Comparison of ENCODE assay signal across 11 cellular contexts in genomic region chr3:4823986-4824947, GRCh38.
A peak's percentile ranks its signal among the peaks of the same experiment; 100 is the strongest.
DNase-seq lines count a peak whose midpoint lies in the region; ATAC-seq, FAIRE-seq and TF ChIP-seq lines count a peak whose summit lies in the region.
"Had no signal": no experiment of that assay in that cellular context is flagged by ENCODE, and none has a peak within 500 bp of the region (broad histone marks: within the 10 kb centered on the region; RNA-seq: fewer than 3 reads in every experiment).

No MANE protein-coding gene starts in this region.

- peaks cover 0 to 8% of the 10 kb centered on the region in 2 experiments; a peak in 1 of 3 replicates for H3K36me3 ChIP-seq in HEK293 (ENCODE audit: control insufficient read depth in 2 of 2, insufficient read depth in 1 of 2, low read length in 2 of 2)
- H3K36me3 ChIP-seq in body of pancreas (replicated peaks in 1 of 2; ENCODE audit: insufficient read depth in 1 of 2, low read depth in 2 of 2) = no peaks in the 10 kb centered on the region
- no peaks in the 10 kb centered on the region for H3K36me3 ChIP-seq in H7 (replicated peaks; ENCODE audit: control insufficient read depth, insufficient read depth, low read length)

- H3K27ac ChIP-seq in A549 (peak overlapping the region; percentile 82 to 87), HEK293 (ENCODE audit: extremely low read depth, low read depth, low read length) (no peak overlapping the region), body of pancreas (peak overlapping the region in 3 of 4 donors; percentile 74 to 82 (median 78)), caudate nucleus (ENCODE audit: low read depth, low read length) (no peak overlapping the region)
- H3K27ac ChIP-seq: BLaER1 had no signal

- H3K36me3 Mint-ChIP-seq in natural killer cell treated with Interleukin-12 subunit alpha and Interleukin-12 subunit beta and Interleukin-15 and Interleukin-18, amount 100 ng/mL, for 72 hours = peaks cover 43% of the 10 kb centered on the region

- H3K9me3 Mint-ChIP-seq in natural killer cell treated with Interleukin-12 subunit alpha and Interleukin-12 subunit beta and Interleukin-15 and Interleukin-18, amount 100 ng/mL, for 72 hours = peaks cover 3% of the 10 kb centered on the region
- H3K9me3 Mint-ChIP-seq: endodermal cell had no signal

- TF ChIP-seq RAD21 in A549 (conservative IDR thresholded peaks at IDR 0.05 in 1 of 2, IDR thresholded peaks at IDR 0.05 in 1 of 2) = no peak

- TF ChIP-seq EP300 in A549 (IDR thresholded peaks at IDR 0.05) = no peak

- peak overlapping the region; percentile 73 for H3K4me2 ChIP-seq in A549
- H3K4me2 ChIP-seq: BLaER1 had no signal

- ATAC-seq in A549 = peak; percentile 17 to 39; a peak in 3 of 6 replicates
- no peak for ATAC-seq in body of pancreas
- ATAC-seq in natural killer cell treated with Interleukin-12 subunit alpha and Interleukin-12 subunit beta and Interleukin-15 and Interleukin-18, amount 100 ng/mL, for 72 hours = no peak
- ATAC-seq in HG03460 (IDR thresholded peaks at IDR 0.05; ENCODE audit: unreplicated experiment) = no peak

- CTCF ChIA-PET in A549 (lab: Yijun Ruan, JAX) = interaction anchor here (0.8 to 2.6 kb wide), 9 partner anchors 9 to 202 kb away, joined by 3 to 8 read pairs (median 6); partner anchors contain the start of gene BHLHE40
- CTCF ChIA-PET in HEK293 (lab: Yijun Ruan, JAX) = interaction anchor here (0.8 kb wide), 2 partner anchors 27 to 112 kb away, joined by 3 read pairs; no protein-coding TSS in a partner anchor

- H3K27me3 ChIP-seq in body of pancreas = no peaks in the 10 kb centered on the region
- H3K27me3 ChIP-seq in H7 (ENCODE audit: control insufficient read depth, insufficient read depth, low read length) = no peaks in the 10 kb centered on the region

- 79% methylated on average over 26 of the region's 26 CpGs for WGBS in A549 (ENCODE audit: missing lambda C conversion rate)
- 93 to 96% methylated on average over 26 of the region's 26 CpGs for WGBS in body of pancreas, 2 donors

- POLR2A ChIA-PET in A549 (lab: Yijun Ruan, JAX) = interaction anchor here (1.2 kb wide), 2 partner anchors 155 to 160 kb away, joined by 4 to 6 read pairs; partner anchors contain the start of gene BHLHE40
- POLR2A ChIA-PET in HEK293 (lab: Yijun Ruan, JAX) = interaction anchor here (1.4 to 1.6 kb wide), 3 partner anchors 11 to 159 kb away, joined by 3 to 6 read pairs (median 4); partner anchors contain the start of gene BHLHE40

- H3K4me3 ChIP-seq in A549 (no peak overlapping the region), HEK293 (ENCODE audit: low read depth, low read length) (no peak overlapping the region), body of pancreas (no peak overlapping the region), H7 (ENCODE audit: insufficient read depth, low read depth, low read length) (no peak overlapping the region)
- H3K4me3 ChIP-seq: BLaER1 had no signal

- H3K4me1 ChIP-seq in A549 (peaks cover 60% of the 10 kb centered on the region), HEK293 (ENCODE audit: control insufficient read depth, insufficient read depth, low read length) (peaks cover 3% of the 10 kb centered on the region), body of pancreas (peaks cover 24% of the 10 kb centered on the region)

- H3K9me3 ChIP-seq in A549 = no peaks in the 10 kb centered on the region
- no peaks in the 10 kb centered on the region for H3K9me3 ChIP-seq in HEK293 (ENCODE audit: control insufficient read depth, insufficient read depth, low read depth, low read length)
- no peaks in the 10 kb centered on the region for H3K9me3 ChIP-seq in body of pancreas
- H3K9me3 ChIP-seq: BLaER1 had no signal

- peak overlapping the region; percentile 92 to 100 for H3K27ac Mint-ChIP-seq in natural killer cell treated with Interleukin-12 subunit alpha and Interleukin-12 subunit beta and Interleukin-15 and Interleukin-18, amount 100 ng/mL, for 72 hours
- H3K27ac Mint-ChIP-seq: endodermal cell had no signal

- TF ChIP-seq POLR2A in A549 (IDR thresholded peaks at IDR 0.05; ENCODE audit: low read length) = no peak
- TF ChIP-seq POLR2A in body of pancreas (IDR thresholded peaks at IDR 0.05) = no peak

- no peak for TF ChIP-seq CTCF in A549 (IDR thresholded peaks at IDR 0.05)
- TF ChIP-seq CTCF in HEK293 (tag by site-specific recombination; IDR thresholded peaks at IDR 0.05) = no peak
- TF ChIP-seq CTCF in body of pancreas (IDR thresholded peaks at IDR 0.05) = no peak

- DNase-seq in A549 (ENCODE audit: low read depth in 1 of 2, low spot score in 1 of 2) = peak in 1 of 2 experiments; percentile 48
- no peak for DNase-seq in body of pancreas
- DNase-seq in natural killer cell treated with Interleukin-12 subunit alpha and Interleukin-12 subunit beta and Interleukin-15 and Interleukin-18, amount 100 ng/mL, for 72 hours (ENCODE audit: low spot score) = no peak
- DNase-seq in H7 = no peak
- DNase-seq in DMS153 (lab: John Stamatoyannopoulos, UW) = no peak
- DNase-seq in caudate nucleus (lab: John Stamatoyannopoulos, UW) = no peak
- DNase-seq: endodermal cell, NCI-H1930 had no signal

- intact Hi-C loops in body of pancreas (cut with DNase I) = no loop called here

- peak overlapping the region; percentile 84 for H3K4me3 Mint-ChIP-seq in natural killer cell treated with Interleukin-12 subunit alpha and Interleukin-12 subunit beta and Interleukin-15 and Interleukin-18, amount 100 ng/mL, for 72 hours
- H3K4me3 Mint-ChIP-seq: endodermal cell had no signal

- no peak for FAIRE-seq in A549 (lab: Jason Lieb, UNC)

- peaks cover 83 to 88% of the 10 kb centered on the region in 2 donors for H3K4me1 Mint-ChIP-seq in natural killer cell treated with Interleukin-12 subunit alpha and Interleukin-12 subunit beta and Interleukin-15 and Interleukin-18, amount 100 ng/mL, for 72 hours (ENCODE audit: low read depth in 2 of 2)

- H3K27me3 Mint-ChIP-seq in natural killer cell treated with Interleukin-12 subunit alpha and Interleukin-12 subunit beta and Interleukin-15 and Interleukin-18, amount 100 ng/mL, for 72 hours = no peaks in the 10 kb centered on the region

TF ChIP-seq in A549, 52 proteins besides CTCF, POLR2A, EP300 and RAD21:
- no peak for TF ChIP-seq RARB (CRISPR knock-in tag; IDR thresholded peaks at IDR 0.05)
- TF ChIP-seq MAFK (IDR thresholded peaks at IDR 0.05; ENCODE audit: partially characterized antibody) = no peak
- TF ChIP-seq TFCP2L1 (CRISPR knock-in tag; IDR thresholded peaks at IDR 0.05) = no peak
- no peak for TF ChIP-seq MYC (IDR thresholded peaks at IDR 0.05; ENCODE audit: borderline replicate concordance, low read length)
- no peak for TF ChIP-seq RCOR1 (IDR thresholded peaks at IDR 0.05; ENCODE audit: low read depth, low read length)

TF ChIP-seq in HEK293, 187 proteins besides CTCF, POLR2A, EP300 and RAD21 (continues in another document):
- TF ChIP-seq ZNF10 (tag by site-specific recombination; IDR thresholded peaks at IDR 0.05) (peak; percentile 41; the same call in 1 of the 2 replicates), ZNF629 (tag by site-specific recombination; IDR thresholded peaks at IDR 0.05) (peak; percentile 44; the same call in 1 of the 2 replicates), ZBTB6 (tag by site-specific recombination; IDR thresholded peaks at IDR 0.05) (peak; percentile 88), ZNF600 (tag by site-specific recombination; IDR thresholded peaks at IDR 0.05) (peak; percentile 89), ZNF394 (tag by site-specific recombination; IDR thresholded peaks at IDR 0.05; ENCODE audit: borderline replicate concordance) (no peak), PRDM10 (tag by site-specific recombination; IDR thresholded peaks at IDR 0.05) (0 out of 2 replicates have a peak, but pooled peaks have one; percentile 32)

Comparison
In these comparisons a context has a peak if more than half of its experiments do, and no peak if none do; other contexts are left out.
1. ATAC-seq: peak in A549 (2 of 2); none in body of pancreas (single experiment), natural killer cell treated with Interleukin-12 subunit alpha and Interleukin-12 subunit beta and Interleukin-15 and Interleukin-18, amount 100 ng/mL, for 72 hours (0 of 2) and HG03460 (single experiment).
2. H3K27ac ChIP-seq: peak in A549 (2 of 2) and body of pancreas (3 of 4); none in HEK293 (single experiment) and caudate nucleus (single experiment).